ENCODE assay signal across 22 cellular contexts in the genomic region with DNA sequence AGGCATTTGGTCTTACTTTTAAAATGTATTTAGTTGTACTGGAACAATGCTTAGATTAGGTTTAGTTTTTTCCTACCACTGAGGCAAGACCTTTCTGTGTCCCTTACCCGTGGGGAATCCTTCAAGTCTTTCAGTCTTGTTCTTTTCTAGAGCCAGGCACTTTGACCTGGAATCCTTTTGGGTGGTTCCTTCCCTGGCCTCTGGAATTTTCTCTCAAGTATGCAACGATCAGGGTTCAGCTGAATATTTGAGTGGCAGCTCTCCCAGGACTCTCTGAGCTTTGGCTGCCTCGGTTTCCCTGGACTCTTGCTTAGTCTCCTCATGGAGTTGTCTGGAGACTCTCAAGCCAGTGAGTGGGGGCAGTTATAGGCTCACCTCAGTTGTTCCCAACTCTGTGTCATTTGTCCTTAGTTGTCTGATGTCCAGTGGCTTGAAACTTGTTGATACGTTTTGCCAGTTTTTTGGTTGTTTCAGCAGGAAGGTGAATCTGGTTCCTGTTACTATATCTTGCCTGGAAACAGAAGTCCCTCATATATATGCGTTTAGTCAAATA.
A peak's percentile ranks its signal among the peaks of the same experiment; 100 is the strongest.
DNase-seq lines count a peak whose midpoint lies in the region; ATAC-seq and TF ChIP-seq lines count a peak whose summit lies in the region.
"Had no signal": no experiment of that assay in that cellular context is flagged by ENCODE, and none has a peak within 500 bp of the region (broad histone marks: within the 10 kb centered on the region; RNA-seq: fewer than 3 reads in every experiment).

No MANE protein-coding gene starts in this region.

- intact Hi-C loops in Calu3 (cut with micrococcal nuclease; ENCODE audit: unreplicated experiment) (loop anchor here (2.0 kb wide), 1 partner anchor 20 kb away; no protein-coding TSS in a partner anchor), left cardiac atrium (cut with DNase I) (no loop called here)

- TF ChIP-seq CTCF in Calu3 (IDR thresholded peaks at IDR 0.05; ENCODE audit: unreplicated experiment) (no peak), RWPE2 (IDR thresholded peaks at IDR 0.05; ENCODE audit: poor library complexity, severe bottlenecking) (no peak), foreskin keratinocyte (conservative IDR thresholded peaks at IDR 0.05) (no peak)

- H3K27ac ChIP-seq in RWPE2 (ENCODE audit: poor library complexity, severe bottlenecking): peak overlapping the region; percentile 42
- H3K27ac ChIP-seq in foreskin keratinocyte: no peak overlapping the region
- H3K27ac ChIP-seq: epithelial cell of prostate, sigmoid colon, testis had no signal

- peaks cover 16% of the 10 kb centered on the region for H3K36me3 Mint-ChIP-seq in Calu3 (ENCODE audit: insufficient read depth, unreplicated experiment)
- H3K36me3 Mint-ChIP-seq in activated T-cell treated with anti-CD3 and anti-CD28 coated beads, Interleukin-2, amount 50 U/mL, for 24 hours (ENCODE audit: low read depth): peaks cover 30% of the 10 kb centered on the region

- H3K27me3 ChIP-seq in RWPE2 (ENCODE audit: insufficient read depth, poor library complexity, severe bottlenecking) (no peaks in the 10 kb centered on the region), foreskin keratinocyte (no peaks in the 10 kb centered on the region)
- H3K27me3 ChIP-seq: sigmoid colon, SJSA1, testis had no signal

- H3K4me3 ChIP-seq in RWPE2 (ENCODE audit: severe bottlenecking): no peak overlapping the region
- H3K4me3 ChIP-seq: sigmoid colon, SJSA1, testis had no signal

- CTCF ChIA-PET in Calu3 (lab: Charles Lee): no interaction called here

- H3K4me1 Mint-ChIP-seq in Calu3 (ENCODE audit: low read depth, unreplicated experiment): peaks cover 38% of the 10 kb centered on the region
- peaks cover 40% of the 10 kb centered on the region for H3K4me1 Mint-ChIP-seq in activated T-cell treated with anti-CD3 and anti-CD28 coated beads, Interleukin-2, amount 50 U/mL, for 24 hours (ENCODE audit: low read depth)

- ATAC-seq in RWPE2 (ENCODE audit: low read depth) (no peak), left cardiac atrium (peak; percentile 8 to 19), foreskin keratinocyte (no peak)
- ATAC-seq: naive thymus-derived CD4-positive, alpha-beta T cell; stimulated activated memory B cell treated with anti-CD40 and anti-IgM and Interleukin-4, amounts not matched to agents 10 μg/mL and 1 μg/mL and 100 μg/mL, for 72 hours had no signal

- no peaks in the 10 kb centered on the region for H3K27me3 Mint-ChIP-seq in Calu3 (ENCODE audit: unreplicated experiment)
- H3K27me3 Mint-ChIP-seq in activated T-cell treated with anti-CD3 and anti-CD28 coated beads, Interleukin-2, amount 50 U/mL, for 24 hours: no peaks in the 10 kb centered on the region
- H3K27me3 Mint-ChIP-seq: naive thymus-derived CD4-positive, alpha-beta T cell; stimulated activated memory B cell treated with anti-CD40 and anti-IgM and Interleukin-4, amounts not matched to agents 10 μg/mL and 1 μg/mL and 100 μg/mL, for 72 hours had no signal

- peak overlapping the region; percentile 66 for H3K27ac Mint-ChIP-seq in Calu3 (ENCODE audit: unreplicated experiment)
- no peak overlapping the region for H3K27ac Mint-ChIP-seq in activated T-cell treated with anti-CD3 and anti-CD28 coated beads, Interleukin-2, amount 50 U/mL, for 24 hours
- H3K27ac Mint-ChIP-seq: naive thymus-derived CD4-positive, alpha-beta T cell; stimulated activated memory B cell treated with anti-CD40 and anti-IgM and Interleukin-4, amounts not matched to agents 10 μg/mL and 1 μg/mL and 100 μg/mL, for 72 hours had no signal

- no peaks in the 10 kb centered on the region for H3K9me3 Mint-ChIP-seq in Calu3 (ENCODE audit: low read depth, unreplicated experiment)
- H3K9me3 Mint-ChIP-seq in activated T-cell treated with anti-CD3 and anti-CD28 coated beads, Interleukin-2, amount 50 U/mL, for 24 hours: no peaks in the 10 kb centered on the region
- H3K9me3 Mint-ChIP-seq: naive thymus-derived CD4-positive, alpha-beta T cell; stimulated activated memory B cell treated with anti-CD40 and anti-IgM and Interleukin-4, amounts not matched to agents 10 μg/mL and 1 μg/mL and 100 μg/mL, for 72 hours had no signal

- no peaks in the 10 kb centered on the region for H3K9me3 ChIP-seq in RWPE2 (ENCODE audit: severe bottlenecking)
- H3K9me3 ChIP-seq: sigmoid colon, SJSA1, testis had no signal

- H3K4me1 ChIP-seq in RWPE2 (ENCODE audit: insufficient read depth, poor library complexity, severe bottlenecking): peaks cover 68% of the 10 kb centered on the region
- peaks cover 42% of the 10 kb centered on the region for H3K4me1 ChIP-seq in foreskin keratinocyte

- no peak overlapping the region for H3K4me3 Mint-ChIP-seq in Calu3 (ENCODE audit: low read depth, unreplicated experiment)
- H3K4me3 Mint-ChIP-seq in activated T-cell treated with anti-CD3 and anti-CD28 coated beads, Interleukin-2, amount 50 U/mL, for 24 hours: no peak overlapping the region
- H3K4me3 Mint-ChIP-seq: naive thymus-derived CD4-positive, alpha-beta T cell; stimulated activated memory B cell treated with anti-CD40 and anti-IgM and Interleukin-4, amounts not matched to agents 10 μg/mL and 1 μg/mL and 100 μg/mL, for 72 hours had no signal

- H3K36me3 ChIP-seq in RWPE2 (ENCODE audit: low read depth): peaks cover 25% of the 10 kb centered on the region
- H3K36me3 ChIP-seq: sigmoid colon had no signal

- no peak for DNase-seq in Calu3
- no peak for DNase-seq in RWPE2 (ENCODE audit: low spot score)
- DNase-seq in left cardiac atrium: no peak
- DNase-seq in renal cortical epithelial cell (ENCODE audit: low read depth): peak; percentile 23
- DNase-seq in OCI-M2 (lab: John Stamatoyannopoulos, UW; ENCODE audit: unreplicated experiment): no peak
- no peak for DNase-seq in foreskin keratinocyte
- DNase-seq in GM19240 (ENCODE audit: insufficient read length, low spot score): no peak
- DNase-seq in activated T-cell treated with anti-CD3 and anti-CD28 coated beads, Interleukin-2, amount 50 U/mL, for 24 hours: no peak
- DNase-seq: activated naive CD4-positive, alpha-beta T cell; activated T-cell treated with anti-CD3 and anti-CD28 coated beads, Interleukin-2, amount 50 U/mL, for 1 hour; cerebellar nuclear complex; foreskin fibroblast; naive thymus-derived CD4-positive, alpha-beta T cell; NCI-H1105; NCI-H2081; PC-3; sigmoid colon; stimulated activated CD4-positive, alpha-beta T cell treated with anti-CD3 and anti-CD28 coated beads, Interleukin-2, amount 100 ng/mL, for 24 hours; testis had no signal

- no TSS peak for BruUV-seq in Calu3 (replicated peaks; lab: Mats Ljungman, UMichigan)

Comparison
In these comparisons a context has a peak if more than half of its experiments do, and no peak if none do; other contexts are left out.
1. ATAC-seq: peak in left cardiac atrium (2 of 2); none in RWPE2 (single experiment) and foreskin keratinocyte (single experiment).